Comparison of ENCODE assay signal across 14 cellular contexts in the genomic region with DNA sequence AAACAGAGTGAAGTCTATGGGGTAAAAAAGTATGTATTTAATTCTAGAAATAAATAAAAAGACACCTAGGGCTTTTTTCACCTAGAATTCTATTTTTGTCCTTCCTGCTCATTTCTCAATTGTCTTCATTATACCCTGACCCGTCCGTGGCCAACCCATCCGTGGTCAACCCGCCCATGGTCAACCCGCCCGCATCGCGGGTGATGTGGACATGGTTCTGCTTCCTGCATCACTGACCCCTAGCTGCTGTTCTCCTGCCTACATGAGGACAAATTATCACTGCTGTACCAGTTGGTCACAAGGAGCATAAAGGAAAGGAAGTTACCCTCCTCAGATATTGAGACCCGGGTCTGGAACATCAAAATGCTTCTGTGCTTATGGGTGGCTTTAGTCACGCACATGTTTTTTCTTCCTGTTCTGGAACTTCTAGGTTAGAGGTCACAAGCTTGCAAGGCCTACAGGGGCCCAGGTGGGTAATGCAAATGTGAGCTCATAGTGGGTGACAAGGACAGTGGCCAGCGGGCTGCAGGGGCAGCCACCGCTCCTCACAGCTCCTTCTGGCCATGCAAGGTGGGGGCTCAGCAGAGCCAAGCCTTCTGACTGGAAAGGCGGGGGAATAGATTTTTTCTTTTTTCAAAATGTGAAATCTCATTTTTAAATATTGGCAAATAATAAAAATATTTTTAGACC. TPM values are rescaled to one million over a fixed set of nuclear protein-coding genes. Genes with fewer than 3 reads are reported as not detected.
A peak's percentile ranks its signal among the peaks of the same experiment; 100 is the strongest.
DNase-seq lines count a peak whose midpoint lies in the region; ATAC-seq and TF ChIP-seq lines count a peak whose summit lies in the region.
"Had no signal": no experiment of that assay in that cellular context is flagged by ENCODE, and none has a peak within 500 bp of the region (broad histone marks: within the 10 kb centered on the region; RNA-seq: fewer than 3 reads in every experiment).

No MANE protein-coding gene starts in this region.

- H3K27me3 Mint-ChIP-seq in activated CD8-positive, alpha-beta memory T cell treated with anti-CD3 and anti-CD28 coated beads, Interleukin-2, amount 10 ng/mL, durations not matched to agents 7 days and 5 days = no peaks in the 10 kb centered on the region
- H3K27me3 Mint-ChIP-seq in activated CD4-positive, alpha-beta memory T cell treated with anti-CD3 and anti-CD28 coated beads for 36 hours = no peaks in the 10 kb centered on the region
- no peaks in the 10 kb centered on the region for H3K27me3 Mint-ChIP-seq in effector memory CD8-positive, alpha-beta T cell
- H3K27me3 Mint-ChIP-seq in endothelial cell (ENCODE audit: unreplicated experiment) = peaks cover 4% of the 10 kb centered on the region
- H3K27me3 Mint-ChIP-seq in mesothelial cell of epicardium (ENCODE audit: low read depth) = no peaks in the 10 kb centered on the region

- H3K27ac ChIP-seq in stomach smooth muscle (ENCODE audit: low read length) = peak overlapping the region; percentile 99
- H3K27ac ChIP-seq: left ventricle myocardium inferior had no signal

- H3K4me1 Mint-ChIP-seq in activated CD8-positive, alpha-beta memory T cell treated with anti-CD3 and anti-CD28 coated beads, Interleukin-2, amount 10 ng/mL, durations not matched to agents 7 days and 5 days = peaks cover 82% of the 10 kb centered on the region
- peaks cover 65% of the 10 kb centered on the region for H3K4me1 Mint-ChIP-seq in activated CD4-positive, alpha-beta memory T cell treated with anti-CD3 and anti-CD28 coated beads for 36 hours (ENCODE audit: low read depth)
- peaks cover 37 to 49% of the 10 kb centered on the region in 2 donors for H3K4me1 Mint-ChIP-seq in effector memory CD8-positive, alpha-beta T cell (ENCODE audit: low read depth in 2 of 2)
- H3K4me1 Mint-ChIP-seq in endothelial cell (ENCODE audit: unreplicated experiment) = peaks cover 12% of the 10 kb centered on the region
- H3K4me1 Mint-ChIP-seq in mesothelial cell of epicardium = no peaks in the 10 kb centered on the region

- peaks cover 35% of the 10 kb centered on the region for H3K36me3 Mint-ChIP-seq in activated CD8-positive, alpha-beta memory T cell treated with anti-CD3 and anti-CD28 coated beads, Interleukin-2, amount 10 ng/mL, durations not matched to agents 7 days and 5 days
- H3K36me3 Mint-ChIP-seq in activated CD4-positive, alpha-beta memory T cell treated with anti-CD3 and anti-CD28 coated beads for 36 hours = peaks cover 9% of the 10 kb centered on the region
- H3K36me3 Mint-ChIP-seq in effector memory CD8-positive, alpha-beta T cell (ENCODE audit: insufficient read depth) = peaks cover 35% of the 10 kb centered on the region
- H3K36me3 Mint-ChIP-seq in endothelial cell (ENCODE audit: low read depth, unreplicated experiment) (peaks cover 20% of the 10 kb centered on the region), mesothelial cell of epicardium (peaks cover 5% of the 10 kb centered on the region)

- TF ChIP-seq CTCF in endothelial cell (IDR thresholded peaks at IDR 0.05; ENCODE audit: unreplicated experiment) (no peak), mesothelial cell of epicardium (IDR thresholded peaks at IDR 0.05; ENCODE audit: unreplicated experiment) (no peak)

- H3K4me3 Mint-ChIP-seq in activated CD8-positive, alpha-beta memory T cell treated with anti-CD3 and anti-CD28 coated beads, Interleukin-2, amount 10 ng/mL, durations not matched to agents 7 days and 5 days = peak overlapping the region; percentile 60
- H3K4me3 Mint-ChIP-seq in activated CD4-positive, alpha-beta memory T cell treated with anti-CD3 and anti-CD28 coated beads for 36 hours = no peak overlapping the region
- peak overlapping the region; percentile 65 to 71 for H3K4me3 Mint-ChIP-seq in effector memory CD8-positive, alpha-beta T cell
- no peak overlapping the region for H3K4me3 Mint-ChIP-seq in endothelial cell (ENCODE audit: unreplicated experiment)
- H3K4me3 Mint-ChIP-seq in mesothelial cell of epicardium = no peak overlapping the region

- H3K36me3 ChIP-seq in stomach smooth muscle (ENCODE audit: control insufficient read depth in 2 of 2, insufficient read depth in 2 of 2, low read length in 2 of 2) = peaks cover 32 to 35% of the 10 kb centered on the region in 2 donors

- intact Hi-C loops in activated CD4-positive, alpha-beta memory T cell treated with anti-CD3 and anti-CD28 coated beads for 36 hours (cut with micrococcal nuclease) = no loop called here

- no peak overlapping the region for H3K9ac ChIP-seq in stomach smooth muscle (ENCODE audit: low read length in 2 of 2)

- no peaks in the 10 kb centered on the region for H3K27me3 ChIP-seq in stomach smooth muscle (ENCODE audit: control insufficient read depth in 1 of 2, insufficient read depth in 2 of 2, low read length in 2 of 2)
- H3K27me3 ChIP-seq: adrenal gland had no signal

- POLR2A ChIA-PET in activated CD4-positive, alpha-beta memory T cell treated with anti-CD3 and anti-CD28 coated beads for 36 hours (lab: Charles Lee) = interaction anchor here (0.9 kb wide), 1 partner anchor 15 kb away, joined by 5 read pairs; the partner anchor contains the start of gene CAMK2G

- H3K4me3 ChIP-seq in stomach smooth muscle (ENCODE audit: low read length in 2 of 2) = no peak overlapping the region
- H3K4me3 ChIP-seq: adrenal gland, left ventricle myocardium inferior had no signal

- peaks cover 95% of the 10 kb centered on the region for H3K4me1 ChIP-seq in stomach smooth muscle (ENCODE audit: control insufficient read depth, insufficient read depth, low read length)
- H3K4me1 ChIP-seq: adrenal gland, left ventricle myocardium inferior had no signal

- no peaks in the 10 kb centered on the region for H3K9me3 ChIP-seq in stomach smooth muscle (ENCODE audit: control insufficient read depth in 2 of 2, low read length in 2 of 2)
- H3K9me3 ChIP-seq: adrenal gland, left ventricle myocardium inferior had no signal

- no peak for ATAC-seq in activated CD8-positive, alpha-beta memory T cell treated with anti-CD3 and anti-CD28 coated beads, Interleukin-2, amount 10 ng/mL, durations not matched to agents 7 days and 5 days
- ATAC-seq in effector memory CD8-positive, alpha-beta T cell (replicated peaks) = no peak
- ATAC-seq: right cardiac atrium had no signal

- H3K9me3 Mint-ChIP-seq in activated CD8-positive, alpha-beta memory T cell treated with anti-CD3 and anti-CD28 coated beads, Interleukin-2, amount 10 ng/mL, durations not matched to agents 7 days and 5 days (ENCODE audit: low read depth) = no peaks in the 10 kb centered on the region
- no peaks in the 10 kb centered on the region for H3K9me3 Mint-ChIP-seq in activated CD4-positive, alpha-beta memory T cell treated with anti-CD3 and anti-CD28 coated beads for 36 hours
- no peaks in the 10 kb centered on the region for H3K9me3 Mint-ChIP-seq in effector memory CD8-positive, alpha-beta T cell
- no peaks in the 10 kb centered on the region for H3K9me3 Mint-ChIP-seq in endothelial cell (ENCODE audit: unreplicated experiment)
- no peaks in the 10 kb centered on the region for H3K9me3 Mint-ChIP-seq in mesothelial cell of epicardium

- H3K27ac Mint-ChIP-seq in activated CD8-positive, alpha-beta memory T cell treated with anti-CD3 and anti-CD28 coated beads, Interleukin-2, amount 10 ng/mL, durations not matched to agents 7 days and 5 days = peak overlapping the region; percentile 85
- H3K27ac Mint-ChIP-seq in activated CD4-positive, alpha-beta memory T cell treated with anti-CD3 and anti-CD28 coated beads for 36 hours = peak overlapping the region; percentile 76
- peak overlapping the region; percentile 86 to 91 for H3K27ac Mint-ChIP-seq in effector memory CD8-positive, alpha-beta T cell
- H3K27ac Mint-ChIP-seq in endothelial cell (ENCODE audit: unreplicated experiment) (no peak overlapping the region), mesothelial cell of epicardium (no peak overlapping the region)

- DNase-seq in activated CD8-positive, alpha-beta memory T cell treated with anti-CD3 and anti-CD28 coated beads, Interleukin-2, amount 10 ng/mL, durations not matched to agents 7 days and 5 days = no peak
- no peak for DNase-seq in activated CD8-positive, alpha-beta memory T cell treated with anti-CD3 and anti-CD28 coated beads, Interleukin-2, amount 50 U/mL, for 4 hours
- no peak for DNase-seq in activated CD4-positive, alpha-beta memory T cell treated with anti-CD3 and anti-CD28 coated beads for 36 hours
- no peak for DNase-seq in effector memory CD8-positive, alpha-beta T cell
- DNase-seq in DMS79 (lab: John Stamatoyannopoulos, UW) (no peak), endothelial cell (ENCODE audit: low spot score) (no peak), mesothelial cell of epicardium (ENCODE audit: low spot score in 2 of 2, unreplicated experiment in 2 of 2) (no peak)
- DNase-seq: adrenal gland, COR-L47, hippocampal formation, left ventricle myocardium inferior, NCI-H1105 treated with DMSO at 0.1 percent for 48 hours, right cardiac atrium had no signal

- CTCF ChIA-PET in activated CD8-positive, alpha-beta memory T cell treated with anti-CD3 and anti-CD28 coated beads, Interleukin-2, amount 10 ng/mL, durations not matched to agents 7 days and 5 days (lab: Charles Lee) = interaction anchor here (0.6 to 5.8 kb wide), 12 partner anchors 9 to 492 kb away, joined by 3 to 69 read pairs (median 4); partner anchors contain the start of gene CAMK2G
- CTCF ChIA-PET in activated CD4-positive, alpha-beta memory T cell treated with anti-CD3 and anti-CD28 coated beads for 36 hours (lab: Charles Lee) = interaction anchor here (0.7 to 5.5 kb wide), 9 partner anchors 9 to 83 kb away, joined by 3 to 77 read pairs (median 3); no protein-coding TSS in a partner anchor

RNA-seq across cellular contexts. Expression of gene CAMK2G, which starts 15.5 kb away (rescaled TPM):
- total RNA-seq in activated CD8-positive, alpha-beta memory T cell treated with anti-CD3 and anti-CD28 coated beads, Interleukin-2, amount 10 ng/mL, durations not matched to agents 7 days and 5 days = 10 to 100 TPM; 30.8 to 49.2 TPM
- 10 to 100 TPM; 20.8 to 21.5 TPM for total RNA-seq in activated CD4-positive, alpha-beta memory T cell treated with anti-CD3 and anti-CD28 coated beads for 36 hours
- total RNA-seq in endothelial cell (ENCODE audit: unreplicated experiment) (27.7 TPM), mesothelial cell of epicardium (27.3 to 28.3 TPM (median 27.8 TPM) in 3 replicates)

RNA-seq across cellular contexts. Expression of gene NDST2, which starts 47.5 kb away (rescaled TPM):
- 10 to 100 TPM; 49.4 to 64.5 TPM for total RNA-seq in activated CD8-positive, alpha-beta memory T cell treated with anti-CD3 and anti-CD28 coated beads, Interleukin-2, amount 10 ng/mL, durations not matched to agents 7 days and 5 days
- 10 to 100 TPM; 57.5 to 62.1 TPM for total RNA-seq in activated CD4-positive, alpha-beta memory T cell treated with anti-CD3 and anti-CD28 coated beads for 36 hours
- total RNA-seq in endothelial cell (ENCODE audit: unreplicated experiment) (32.8 TPM), mesothelial cell of epicardium (37.2 to 40.8 TPM (median 38.7 TPM) in 3 replicates)

RNA-seq across cellular contexts. Expression of gene PLAU, which starts 52.0 kb away (rescaled TPM):
- 1 to 10 TPM; 2.2 to 4.8 TPM for total RNA-seq in activated CD8-positive, alpha-beta memory T cell treated with anti-CD3 and anti-CD28 coated beads, Interleukin-2, amount 10 ng/mL, durations not matched to agents 7 days and 5 days
- under 1 TPM; 0.45 to 0.73 TPM for total RNA-seq in activated CD4-positive, alpha-beta memory T cell treated with anti-CD3 and anti-CD28 coated beads for 36 hours
- total RNA-seq in endothelial cell (ENCODE audit: unreplicated experiment) (19.5 TPM), mesothelial cell of epicardium (3.4 to 5.1 TPM (median 4.7 TPM) in 3 replicates)

Comparison
In these comparisons a context has a peak if more than half of its experiments do, and no peak if none do; other contexts are left out.
1. H3K27ac Mint-ChIP-seq: peak in activated CD8-positive, alpha-beta memory T cell treated with anti-CD3 and anti-CD28 coated beads, Interleukin-2, amount 10 ng/mL, durations not matched to agents 7 days and 5 days (single experiment), activated CD4-positive, alpha-beta memory T cell treated with anti-CD3 and anti-CD28 coated beads for 36 hours (single experiment) and effector memory CD8-positive, alpha-beta T cell (2 of 2); none in endothelial cell (single experiment) and mesothelial cell of epicardium (single experiment).
2. H3K4me3 Mint-ChIP-seq: peak in activated CD8-positive, alpha-beta memory T cell treated with anti-CD3 and anti-CD28 coated beads, Interleukin-2, amount 10 ng/mL, durations not matched to agents 7 days and 5 days (single experiment) and effector memory CD8-positive, alpha-beta T cell (2 of 2); none in activated CD4-positive, alpha-beta memory T cell treated with anti-CD3 and anti-CD28 coated beads for 36 hours (single experiment), endothelial cell (single experiment) and mesothelial cell of epicardium (single experiment).